In genomic region chr18:9716375-9716774, GRCh38 we compare ENCODE assay signal across 23 cellular contexts. TPM values are rescaled to one million over a fixed set of nuclear protein-coding genes. Genes with fewer than 3 reads are reported as not detected.
"Had no signal": no experiment of that assay in that cellular context is flagged by ENCODE, and none has a peak within 500 bp of the region (broad histone marks: within the 10 kb centered on the region; RNA-seq: fewer than 3 reads in every experiment).

No MANE protein-coding gene starts in this region.

- DNase-seq: activated CD4-positive, alpha-beta memory T cell treated with anti-CD3 and anti-CD28 coated beads, Interleukin-2, amount 10 ng/mL, durations not matched to agents 7 days and 5 days; activated CD4-positive, alpha-beta T cell treated with anti-CD3 and anti-CD28 coated beads for 48 hours; activated CD4-positive, CD25-positive, alpha-beta regulatory T cell; activated CD8-positive, alpha-beta memory T cell treated with anti-CD3 and anti-CD28 coated beads, Interleukin-2, amount 10 ng/mL, durations not matched to agents 7 days and 5 days; activated naive CD4-positive, alpha-beta T cell; anterior cingulate cortex; brain microvascular endothelial cell; central memory CD4-positive, alpha-beta T cell; colonic mucosa; erythroblast; foreskin melanocyte; hypothalamus; stimulated activated CD4-positive, alpha-beta T cell treated with anti-CD3 and anti-CD28 coated beads, Interleukin-15, amount 100 ng/mL, for 24 hours; stimulated activated CD4-positive, alpha-beta T cell treated with anti-CD3 and anti-CD28 coated beads, Interleukin-2, amount 100 ng/mL, for 48 hours; stomach; upper lobe of left lung had no signal

- H3K27ac Mint-ChIP-seq: activated CD4-positive, alpha-beta memory T cell treated with anti-CD3 and anti-CD28 coated beads, Interleukin-2, amount 10 ng/mL, durations not matched to agents 7 days and 5 days; activated CD8-positive, alpha-beta memory T cell treated with anti-CD3 and anti-CD28 coated beads, Interleukin-2, amount 10 ng/mL, durations not matched to agents 7 days and 5 days; activated T-helper 17 cell treated with anti-CD3 and anti-CD28 coated beads, Interleukin-2, amount 50 U/mL, for 72 hours had no signal

- H3K36me3 ChIP-seq: colonic mucosa, prostate gland, right atrium auricular region, stomach, upper lobe of left lung had no signal

- H3K4me3 Mint-ChIP-seq: activated CD4-positive, alpha-beta memory T cell treated with anti-CD3 and anti-CD28 coated beads, Interleukin-2, amount 10 ng/mL, durations not matched to agents 7 days and 5 days; activated CD8-positive, alpha-beta memory T cell treated with anti-CD3 and anti-CD28 coated beads, Interleukin-2, amount 10 ng/mL, durations not matched to agents 7 days and 5 days; activated T-helper 17 cell treated with anti-CD3 and anti-CD28 coated beads, Interleukin-2, amount 50 U/mL, for 72 hours; neural crest cell had no signal

- H3K4me1 ChIP-seq: colonic mucosa, prostate gland had no signal

- H3K27me3 ChIP-seq: brain microvascular endothelial cell, colonic mucosa, right atrium auricular region, stomach, upper lobe of left lung had no signal

- H3K9me3 Mint-ChIP-seq: activated CD4-positive, alpha-beta memory T cell treated with anti-CD3 and anti-CD28 coated beads, Interleukin-2, amount 10 ng/mL, durations not matched to agents 7 days and 5 days; activated T-helper 17 cell treated with anti-CD3 and anti-CD28 coated beads, Interleukin-2, amount 50 U/mL, for 72 hours; neural crest cell had no signal

- H3K27ac ChIP-seq: brain microvascular endothelial cell, colonic mucosa, prostate gland, right atrium auricular region, skin epidermis, stomach had no signal

- H3K9me3 ChIP-seq: colonic mucosa, prostate gland, right atrium auricular region, stomach, upper lobe of left lung had no signal

- ATAC-seq: activated CD8-positive, alpha-beta memory T cell treated with anti-CD3 and anti-CD28 coated beads, Interleukin-2, amount 10 ng/mL, durations not matched to agents 7 days and 5 days; activated T-helper 17 cell treated with anti-CD3 and anti-CD28 coated beads, Interleukin-2, amount 50 U/mL, for 72 hours; left lobe of liver had no signal

- H3K4me3 ChIP-seq: colonic mucosa, lung, prostate gland, right atrium auricular region, skin epidermis, stomach, upper lobe of left lung had no signal

RNA-seq across cellular contexts. Expression of gene RAB31, which starts 8.3 kb away (rescaled TPM):
- total RNA-seq: activated CD8-positive, alpha-beta memory T cell treated with anti-CD3 and anti-CD28 coated beads, Interleukin-2, amount 10 ng/mL, durations not matched to agents 7 days and 5 days had no signal
